In genomic region chr3:30075514-30075913, GRCh38 we compare ENCODE assay signal across 18 cellular contexts.
DNase-seq lines count a peak whose midpoint lies in the region; ATAC-seq lines count a peak whose summit lies in the region.
"Had no signal": no experiment of that assay in that cellular context is flagged by ENCODE, and none has a peak within 500 bp of the region (broad histone marks: within the 10 kb centered on the region; RNA-seq: fewer than 3 reads in every experiment).

No MANE protein-coding gene starts in this region.

- peak; percentile 72 for ATAC-seq in activated naive CD8-positive, alpha-beta T cell treated with anti-CD3 and anti-CD28 coated beads, Interleukin-2, amount 50 U/mL, for 24 hours
- ATAC-seq in activated T-helper 17 cell treated with anti-CD3 and anti-CD28 coated beads, Interleukin-2, amount 50 U/mL, for 72 hours (replicated peaks): peak; percentile 65
- no peak for ATAC-seq in HG03460 (IDR thresholded peaks at IDR 0.05; ENCODE audit: unreplicated experiment)
- ATAC-seq: CD8-positive, alpha-beta T cell; GM23338 had no signal

- peak overlapping the region; percentile 55 for H3K27ac Mint-ChIP-seq in activated naive CD8-positive, alpha-beta T cell treated with anti-CD3 and anti-CD28 coated beads, Interleukin-2, amount 50 U/mL, for 24 hours
- no peak overlapping the region for H3K27ac Mint-ChIP-seq in activated naive CD8-positive, alpha-beta T cell treated with anti-CD3 and anti-CD28 coated beads for 36 hours
- H3K27ac Mint-ChIP-seq in activated T-helper 17 cell treated with anti-CD3 and anti-CD28 coated beads, Interleukin-2, amount 50 U/mL, for 72 hours: no peak overlapping the region
- H3K27ac Mint-ChIP-seq: CD8-positive, alpha-beta T cell; GM23338 had no signal

- H3K4me3 Mint-ChIP-seq in activated naive CD8-positive, alpha-beta T cell treated with anti-CD3 and anti-CD28 coated beads, Interleukin-2, amount 50 U/mL, for 24 hours: no peak overlapping the region
- H3K4me3 Mint-ChIP-seq in activated naive CD8-positive, alpha-beta T cell treated with anti-CD3 and anti-CD28 coated beads for 36 hours: no peak overlapping the region
- no peak overlapping the region for H3K4me3 Mint-ChIP-seq in activated T-helper 17 cell treated with anti-CD3 and anti-CD28 coated beads, Interleukin-2, amount 50 U/mL, for 72 hours
- H3K4me3 Mint-ChIP-seq: CD8-positive, alpha-beta T cell; GM23338 had no signal

- H3K36me3 Mint-ChIP-seq in activated naive CD8-positive, alpha-beta T cell treated with anti-CD3 and anti-CD28 coated beads, Interleukin-2, amount 50 U/mL, for 24 hours (ENCODE audit: low read depth): no peaks in the 10 kb centered on the region
- H3K36me3 Mint-ChIP-seq in activated naive CD8-positive, alpha-beta T cell treated with anti-CD3 and anti-CD28 coated beads for 36 hours: peaks cover 1% of the 10 kb centered on the region
- no peaks in the 10 kb centered on the region for H3K36me3 Mint-ChIP-seq in activated T-helper 17 cell treated with anti-CD3 and anti-CD28 coated beads, Interleukin-2, amount 50 U/mL, for 72 hours (ENCODE audit: low read depth)
- H3K36me3 Mint-ChIP-seq: CD8-positive, alpha-beta T cell had no signal

- peaks cover 3% of the 10 kb centered on the region for H3K9me3 Mint-ChIP-seq in activated naive CD8-positive, alpha-beta T cell treated with anti-CD3 and anti-CD28 coated beads, Interleukin-2, amount 50 U/mL, for 24 hours
- H3K9me3 Mint-ChIP-seq in activated naive CD8-positive, alpha-beta T cell treated with anti-CD3 and anti-CD28 coated beads for 36 hours: peaks cover 2% of the 10 kb centered on the region
- H3K9me3 Mint-ChIP-seq in activated T-helper 17 cell treated with anti-CD3 and anti-CD28 coated beads, Interleukin-2, amount 50 U/mL, for 72 hours: peaks cover 7% of the 10 kb centered on the region
- H3K9me3 Mint-ChIP-seq: CD8-positive, alpha-beta T cell; GM23338 had no signal

- DNase-seq in activated naive CD8-positive, alpha-beta T cell treated with anti-CD3 and anti-CD28 coated beads, Interleukin-2, amount 50 U/mL, for 24 hours: no peak
- no peak for DNase-seq in activated naive CD8-positive, alpha-beta T cell treated with anti-CD3 and anti-CD28 coated beads for 36 hours
- peak; percentile 49 for DNase-seq in kidney tubule cell (ENCODE audit: low spot score)
- no peak for DNase-seq in activated CD4-positive, alpha-beta T cell treated with anti-CD3 and anti-CD28 coated beads for 1 hour
- no peak for DNase-seq in NCI-H524 treated with DMSO at 0.1 percent for 48 hours (lab: John Stamatoyannopoulos, UW)
- DNase-seq: Calu3; CD8-positive, alpha-beta T cell; HCEC 1CT; KBM-7; NCI-H1048; NCI-H1436; NCI-H1930; NCI-H226; NCI-H524; SIG-M5 had no signal

- H3K4me1 Mint-ChIP-seq in activated naive CD8-positive, alpha-beta T cell treated with anti-CD3 and anti-CD28 coated beads, Interleukin-2, amount 50 U/mL, for 24 hours: peaks cover 17% of the 10 kb centered on the region
- H3K4me1 Mint-ChIP-seq in activated naive CD8-positive, alpha-beta T cell treated with anti-CD3 and anti-CD28 coated beads for 36 hours: peaks cover 18% of the 10 kb centered on the region
- peaks cover 7% of the 10 kb centered on the region for H3K4me1 Mint-ChIP-seq in activated T-helper 17 cell treated with anti-CD3 and anti-CD28 coated beads, Interleukin-2, amount 50 U/mL, for 72 hours
- H3K4me1 Mint-ChIP-seq: GM23338 had no signal

- H3K27me3 Mint-ChIP-seq in activated naive CD8-positive, alpha-beta T cell treated with anti-CD3 and anti-CD28 coated beads, Interleukin-2, amount 50 U/mL, for 24 hours: no peaks in the 10 kb centered on the region
- H3K27me3 Mint-ChIP-seq in activated naive CD8-positive, alpha-beta T cell treated with anti-CD3 and anti-CD28 coated beads for 36 hours: no peaks in the 10 kb centered on the region
- H3K27me3 Mint-ChIP-seq in activated T-helper 17 cell treated with anti-CD3 and anti-CD28 coated beads, Interleukin-2, amount 50 U/mL, for 72 hours: no peaks in the 10 kb centered on the region
